20 cellular contexts compared by ENCODE assay signal in genomic region chr2:11719230-11719977, GRCh38. TPM values are rescaled to one million over a fixed set of nuclear protein-coding genes. Genes with fewer than 3 reads are reported as not detected.
DNase-seq lines count a peak whose midpoint lies in the region; ATAC-seq and TF ChIP-seq lines count a peak whose summit lies in the region.
"Had no signal": no experiment of that assay in that cellular context is flagged by ENCODE, and none has a peak within 500 bp of the region (broad histone marks: within the 10 kb centered on the region; RNA-seq: fewer than 3 reads in every experiment).

No MANE protein-coding gene starts in this region.

- peak overlapping the region; percentile 66 for H3K4me2 ChIP-seq in BLaER1

- H3K9ac ChIP-seq in BLaER1 (no peak overlapping the region), endocrine pancreas (ENCODE audit: control insufficient read depth, insufficient read depth, low read length) (no peak overlapping the region)

- WGBS in esophagus muscularis mucosa: 74% methylated on average over 6 of the region's 6 CpGs

- no peak for TF ChIP-seq EP300 in esophagus muscularis mucosa (IDR thresholded peaks at IDR 0.05)

- H3K9me3 ChIP-seq in BLaER1 (no peaks in the 10 kb centered on the region), endocrine pancreas (ENCODE audit: control insufficient read depth, low read length) (no peaks in the 10 kb centered on the region), esophagus muscularis mucosa (no peaks in the 10 kb centered on the region)
- H3K9me3 ChIP-seq: upper lobe of left lung had no signal

- TF ChIP-seq CTCF in esophagus muscularis mucosa (IDR thresholded peaks at IDR 0.05): no peak

- in situ Hi-C loops in SK-MEL-5 (cut with HindIII; ENCODE audit: low pct_unique_long_range_greater_than_20kb, low sequenced_read_pairs): no loop called here
- in situ Hi-C loops in G401 (cut with HindIII; ENCODE audit: low sequenced_read_pairs): no loop called here

- H4K20me1 ChIP-seq in BLaER1: no peaks in the 10 kb centered on the region

- intact Hi-C loops in esophagus muscularis mucosa (cut with DNase I): no loop called here

- DNase-seq in HEK293T (ENCODE audit: extremely low spot score) (no peak), SK-MEL-5 (ENCODE audit: low read depth, low spot score) (peak; percentile 37), esophagus muscularis mucosa (ENCODE audit: extremely low spot score) (no peak), G401 (ENCODE audit: low spot score) (no peak), nucleus accumbens (lab: John Stamatoyannopoulos, UW) (no peak)
- DNase-seq: activated CD4-positive, alpha-beta memory T cell treated with anti-CD3 and anti-CD28 coated beads, Interleukin-2, amount 10 ng/mL, durations not matched to agents 7 days and 5 days; RPMI8226; stimulated activated CD4-positive, alpha-beta T cell treated with anti-CD3 and anti-CD28 coated beads, Interleukin-15, amount 100 ng/mL, for 24 hours; T-helper 17 cell; upper lobe of left lung had no signal

- H3K27me3 ChIP-seq in BLaER1: no peaks in the 10 kb centered on the region
- H3K27me3 ChIP-seq in endocrine pancreas (ENCODE audit: control insufficient read depth, insufficient read depth, low read length): no peaks in the 10 kb centered on the region
- no peaks in the 10 kb centered on the region for H3K27me3 ChIP-seq in esophagus muscularis mucosa
- H3K27me3 ChIP-seq: upper lobe of left lung had no signal

- H3K27ac ChIP-seq in BLaER1 (no peak overlapping the region), esophagus muscularis mucosa (replicated peaks in 1 of 4) (no peak overlapping the region)
- H3K27ac ChIP-seq: upper lobe of left lung had no signal

- POLR2A ChIA-PET in HEK293T (lab: Yijun Ruan, JAX): interaction anchor here (0.8 kb wide), 1 partner anchor 21 kb away, joined by 3 read pairs; no protein-coding TSS in a partner anchor

- ATAC-seq in HG02759 (IDR thresholded peaks at IDR 0.05; ENCODE audit: unreplicated experiment): no peak
- ATAC-seq: T-helper 17 cell had no signal

- H3K36me3 ChIP-seq in BLaER1 (no peaks in the 10 kb centered on the region), endocrine pancreas (ENCODE audit: control insufficient read depth, insufficient read depth, low read length) (no peaks in the 10 kb centered on the region), esophagus muscularis mucosa (no peaks in the 10 kb centered on the region)
- H3K36me3 ChIP-seq: upper lobe of left lung had no signal

- TF ChIP-seq POLR2A in esophagus muscularis mucosa (IDR thresholded peaks at IDR 0.05; ENCODE audit: low read depth): no peak

- CTCF ChIA-PET in HEK293T (lab: Yijun Ruan, JAX): interaction anchor here (0.6 to 1.0 kb wide), 2 partner anchors 34 to 65 kb away, joined by 3 to 4 read pairs; no protein-coding TSS in a partner anchor

- peaks cover 35% of the 10 kb centered on the region for H3K4me1 ChIP-seq in BLaER1
- no peaks in the 10 kb centered on the region for H3K4me1 ChIP-seq in endocrine pancreas (ENCODE audit: control insufficient read depth, insufficient read depth, low read length)
- peaks cover 0 to 13% (median 7%) of the 10 kb centered on the region in 4 donors for H3K4me1 ChIP-seq in esophagus muscularis mucosa

- H3K4me3 ChIP-seq in BLaER1: no peak overlapping the region
- peak overlapping the region; percentile 54 for H3K4me3 ChIP-seq in endocrine pancreas (ENCODE audit: control insufficient read depth, insufficient read depth, low read length)
- H3K4me3 ChIP-seq in esophagus muscularis mucosa: no peak overlapping the region
- H3K4me3 ChIP-seq: upper lobe of left lung had no signal

TF ChIP-seq in HEK293T, 16 proteins besides CTCF, POLR2A, EP300 and RAD21:
- no peak for TF ChIP-seq HDGF (IDR thresholded peaks at IDR 0.05; ENCODE audit: borderline replicate concordance)
- TF ChIP-seq ZNF384 (IDR thresholded peaks at IDR 0.05): peak; percentile 38; the same call in 1 of the 2 replicates
TF ChIP-seq in HEK293T: peak in this region for 1.

RNA-seq across cellular contexts. Expression of gene LPIN1, which starts 27.0 kb away (rescaled TPM):
- total RNA-seq in SK-MEL-5 (2014; rRNA removed; shearing (Covaris generic)): 43.4 and 45.8 TPM in 2 replicates
- polyA plus RNA-seq in SK-MEL-5 (2015; cell fraction: cytosol; rRNA removed): 39.0 and 47.0 TPM in 2 replicates
- polyA plus RNA-seq in SK-MEL-5 (2015; cell fraction: nucleus; rRNA removed): 72.0 and 79.3 TPM in 2 replicates
- total RNA-seq in esophagus muscularis mucosa: 10 to 100 TPM; 55.2 to 77.0 (median 72.8) TPM
- 12.7 and 30.4 TPM in 2 replicates for total RNA-seq in G401 (2014; rRNA removed; shearing (Covaris generic))

RNA-seq across cellular contexts. Expression of gene NTSR2, which starts 49.4 kb away (rescaled TPM):
- total RNA-seq in SK-MEL-5 (2014; rRNA removed; shearing (Covaris generic)): not detected in 2 replicates
- not detected in 2 replicates for polyA plus RNA-seq in SK-MEL-5 (2015; cell fraction: cytosol; rRNA removed)
- not detected in 2 replicates for polyA plus RNA-seq in SK-MEL-5 (2015; cell fraction: nucleus; rRNA removed)
- not detected for total RNA-seq in esophagus muscularis mucosa
- not detected in 2 replicates for total RNA-seq in G401 (2014; rRNA removed; shearing (Covaris generic))
- total RNA-seq: activated CD4-positive, alpha-beta memory T cell treated with anti-CD3 and anti-CD28 coated beads, Interleukin-2, amount 10 ng/mL, durations not matched to agents 7 days and 5 days; chondrocyte; Daoy; epithelial cell of proximal tubule; kidney epithelial cell; MCF 10A; NCI-H460; posterior vena cava; T-helper 17 cell; upper lobe of left lung had no signal
